In genomic region chr7:17304926-17305325, GRCh38 we compare ENCODE assay signal across 8 cellular contexts.
DNase-seq lines count a peak whose midpoint lies in the region; ATAC-seq and TF ChIP-seq lines count a peak whose summit lies in the region.

No MANE protein-coding gene starts in this region.

- no peak for TF ChIP-seq CTCF in RWPE1 (conservative IDR thresholded peaks at IDR 0.05; ENCODE audit: low read depth)

- H3K27ac ChIP-seq in RWPE1, result no peak overlapping the region
- H3K27ac ChIP-seq in duodenal mucosa (ENCODE audit: low read depth, low read length), result no peak overlapping the region

- H3K36me3 ChIP-seq in duodenal mucosa (ENCODE audit: control insufficient read depth in 1 of 2, insufficient read depth in 2 of 2, low read length in 2 of 2), result no peaks in the 10 kb centered on the region

- CTCF ChIA-PET in RWPE1 (lab: Yijun Ruan, JAX), result interaction anchor here (0.6 kb wide), 1 partner anchor 379 kb away, joined by 10 read pairs; no protein-coding TSS in a partner anchor

- H3K4me3 ChIP-seq in duodenal mucosa (ENCODE audit: low read depth in 1 of 2, low read length in 2 of 2), result peak overlapping the region; percentile 13 to 48
- H3K4me3 ChIP-seq in skeletal muscle cell (ENCODE audit: low read depth, low read length), result no peak overlapping the region

- no peak for ATAC-seq in GM18867 (IDR thresholded peaks at IDR 0.05; ENCODE audit: unreplicated experiment)

- H3K9me3 ChIP-seq in duodenal mucosa (ENCODE audit: control insufficient read depth in 1 of 2, low read length in 2 of 2), result no peaks in the 10 kb centered on the region

- H3K9ac ChIP-seq in duodenal mucosa (ENCODE audit: low read depth in 1 of 2, low read length in 2 of 2), result peak overlapping the region in 1 of 2 donors; percentile 22

- peak; percentile 56 for DNase-seq in stimulated activated CD4-positive, alpha-beta T cell treated with anti-CD3 and anti-CD28 coated beads, Interleukin-4, amount 100 ng/mL, for 24 hours
- no peak for DNase-seq in stimulated activated CD4-positive, alpha-beta T cell treated with anti-CD3 and anti-CD28 coated beads, Interleukin-2, amount 100 ng/mL, for 24 hours
- peak; percentile 56 for DNase-seq in RWPE1 (ENCODE audit: low spot score)
- peak; percentile 71 for DNase-seq in skeletal muscle cell (ENCODE audit: low read depth)
- no peak for DNase-seq in NCI-H1436 (lab: John Stamatoyannopoulos, UW)
- no peak for DNase-seq in NCI-H345 treated with DMSO at 0.1 percent for 48 hours (lab: John Stamatoyannopoulos, UW; ENCODE audit: unreplicated experiment)

- no peaks in the 10 kb centered on the region for H3K27me3 ChIP-seq in duodenal mucosa (ENCODE audit: control insufficient read depth in 1 of 2, insufficient read depth in 2 of 2, low read length in 2 of 2)

- POLR2A ChIA-PET in RWPE1 (lab: Yijun Ruan, JAX; ENCODE audit: low non-redundant PET), result no interaction called here

- H3K4me1 ChIP-seq in duodenal mucosa (ENCODE audit: control insufficient read depth in 1 of 2, insufficient read depth in 2 of 2, low read length in 2 of 2), result peaks cover 24 to 47% of the 10 kb centered on the region in 2 donors

Comparison
In these comparisons a context has a peak if more than half of its experiments do, and no peak if none do; other contexts are left out.
1. DNase-seq: peak in stimulated activated CD4-positive, alpha-beta T cell treated with anti-CD3 and anti-CD28 coated beads, Interleukin-4, amount 100 ng/mL, for 24 hours (single experiment), RWPE1 (single experiment) and skeletal muscle cell (single experiment); none in stimulated activated CD4-positive, alpha-beta T cell treated with anti-CD3 and anti-CD28 coated beads, Interleukin-2, amount 100 ng/mL, for 24 hours (0 of 2), NCI-H1436 (single experiment) and NCI-H345 treated with DMSO at 0.1 percent for 48 hours (single experiment).